8 cellular contexts compared by ENCODE assay signal in the genomic region with DNA sequence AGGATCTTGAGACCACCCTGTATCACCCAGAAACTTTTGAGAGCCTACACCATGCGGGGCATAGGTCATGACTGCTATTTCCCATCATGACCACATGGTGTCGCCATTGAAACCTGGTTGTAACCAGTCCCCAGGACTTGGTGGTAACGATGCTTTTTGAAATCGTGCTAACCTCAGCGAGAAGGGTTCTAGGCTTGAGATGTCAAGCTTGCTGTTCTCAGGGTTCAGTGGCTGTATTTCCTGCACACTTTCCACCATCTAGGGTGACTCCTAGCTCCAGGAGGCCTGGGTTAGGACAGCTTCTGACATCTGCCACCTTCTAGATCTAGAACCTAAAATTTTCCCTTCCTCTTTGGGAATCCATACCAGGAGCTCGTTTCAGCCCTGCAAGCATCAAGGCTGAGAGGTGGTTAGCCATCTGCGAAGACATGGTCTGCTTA. TPM values are rescaled to one million over a fixed set of nuclear protein-coding genes. Genes with fewer than 3 reads are reported as not detected.
DNase-seq lines count a peak whose midpoint lies in the region; ATAC-seq, FAIRE-seq and TF ChIP-seq lines count a peak whose summit lies in the region.

No MANE protein-coding gene starts in this region.

- H3K4me3 ChIP-seq in RWPE2 (ENCODE audit: severe bottlenecking) (no peak overlapping the region), osteoblast (ENCODE audit: insufficient read depth, low read length) (no peak overlapping the region), uterus (no peak overlapping the region)

- H4K20me1 ChIP-seq in osteoblast (ENCODE audit: insufficient read depth, low read length): no peaks in the 10 kb centered on the region

- H2AFZ ChIP-seq in osteoblast (ENCODE audit: low read length): peak overlapping the region; percentile 72

- H3K4me2 ChIP-seq in osteoblast (ENCODE audit: insufficient read depth, low read length): peak overlapping the region; percentile 55

- H3K9me3 ChIP-seq in RWPE2 (ENCODE audit: severe bottlenecking) (no peaks in the 10 kb centered on the region), osteoblast (ENCODE audit: low read depth, low read length) (no peaks in the 10 kb centered on the region), uterus (no peaks in the 10 kb centered on the region)

- no peak for TF ChIP-seq POLR2A in uterus (IDR thresholded peaks at IDR 0.05)

- peak; percentile 88 for TF ChIP-seq CTCF in LNCAP (IDR thresholded peaks at IDR 0.05)
- peak; percentile 84 for TF ChIP-seq CTCF in RWPE2 (IDR thresholded peaks at IDR 0.05; ENCODE audit: poor library complexity, severe bottlenecking)
- peak; percentile 82 for TF ChIP-seq CTCF in osteoblast (IDR thresholded peaks at IDR 0.05; ENCODE audit: extremely low read depth, low read depth, low read length)
- TF ChIP-seq CTCF in uterus (IDR thresholded peaks at IDR 0.05): peak; percentile 58 to 83 (median 68)

- ATAC-seq in RWPE2 (ENCODE audit: low read depth) (peak; percentile 86), HG02759 (IDR thresholded peaks at IDR 0.05; ENCODE audit: unreplicated experiment) (no peak)

- H3K36me3 ChIP-seq in RWPE2 (ENCODE audit: low read depth) (no peaks in the 10 kb centered on the region), osteoblast (ENCODE audit: insufficient read depth, low read length) (no peaks in the 10 kb centered on the region), uterus (no peaks in the 10 kb centered on the region)

- H3K27me3 ChIP-seq in RWPE2 (ENCODE audit: insufficient read depth, poor library complexity, severe bottlenecking) (no peaks in the 10 kb centered on the region), osteoblast (ENCODE audit: insufficient read depth, low read length) (peaks cover 3% of the 10 kb centered on the region), uterus (no peaks in the 10 kb centered on the region)

- intact Hi-C loops in uterus (cut with DNase I; ENCODE audit: low total_unique reads): no loop called here

- peak; percentile 31 for FAIRE-seq in frontal cortex (lab: Jason Lieb, UNC)

- DNase-seq in EH (ENCODE audit: low read depth) (peak; percentile 67), RWPE2 (ENCODE audit: low spot score) (no peak), frontal cortex (ENCODE audit: low spot score in 2 of 2) (peak; percentile 59 to 75), osteoblast (ENCODE audit: insufficient read length, low spot score, missing footprints) (peak; percentile 93), uterus (peak; percentile 27 to 34)
- DNase-seq in activated gamma-delta T cell treated with anti-CD3 and anti-CD28 coated beads, Interleukin-2, amount 50 U/mL, for 16 hours (ENCODE audit: low read depth): peak; percentile 43

- no peaks in the 10 kb centered on the region for H3K79me2 ChIP-seq in osteoblast (ENCODE audit: insufficient read depth, low read length)

- no peaks in the 10 kb centered on the region for H3K4me1 ChIP-seq in RWPE2 (ENCODE audit: insufficient read depth, poor library complexity, severe bottlenecking)
- H3K4me1 ChIP-seq in osteoblast (ENCODE audit: insufficient read depth, low read length): no peaks in the 10 kb centered on the region
- no peaks in the 10 kb centered on the region for H3K4me1 ChIP-seq in uterus

- H3K27ac ChIP-seq in RWPE2 (ENCODE audit: poor library complexity, severe bottlenecking): no peak overlapping the region
- no peak overlapping the region for H3K27ac ChIP-seq in osteoblast (ENCODE audit: low read depth, low read length)
- H3K27ac ChIP-seq in uterus: no peak overlapping the region

RNA-seq across cellular contexts. Expression of a gene that starts 13.0 kb away (rescaled TPM):
- 0.41 TPM for total RNA-seq in frontal cortex
- total RNA-seq in osteoblast: not detected in 2 replicates
- total RNA-seq in uterus: under 1 TPM in 1 of 4 donors, not detected in 3; 0.69 TPM

RNA-seq across cellular contexts. Expression of a gene that starts 54.2 kb away (rescaled TPM):
- total RNA-seq in frontal cortex: 45.7 TPM
- 36.2 and 37.7 TPM in 2 replicates for total RNA-seq in osteoblast
- total RNA-seq in uterus: 10 to 100 TPM; 16.5 to 51.8 (median 33.9) TPM
